ENCODE assay signal across 1 cellular context in genomic region chr2:191869178-191869577, GRCh38.
TF ChIP-seq lines count a peak whose summit lies in the region.

No MANE protein-coding gene starts in this region.

TF ChIP-seq in HepG2, 621 proteins besides CTCF, POLR2A, EP300 and RAD21 (continued from another document and continues in another):
- TF ChIP-seq TFDP1 (CRISPR knock-in tag; IDR thresholded peaks at IDR 0.05; ENCODE audit: borderline replicate concordance), result no peak
- no peak for TF ChIP-seq ZNF883 (CRISPR knock-in tag; IDR thresholded peaks at IDR 0.05; ENCODE audit: not compliant biosample characterization)
- TF ChIP-seq SOX13 (IDR thresholded peaks at IDR 0.05), result no peak; the same call in 1 of the 2 replicates
- TF ChIP-seq SOX13 (CRISPR knock-in tag; conservative IDR thresholded peaks at IDR 0.05 in 1 of 2, IDR thresholded peaks at IDR 0.05 in 1 of 2), result peak in 1 of 2 experiments; percentile 57; a peak in 1 of 4 replicates
- TF ChIP-seq NR3C1 (CRISPR knock-in tag; IDR thresholded peaks at IDR 0.05), result no peak
- TF ChIP-seq ARNT2 (CRISPR knock-in tag; IDR thresholded peaks at IDR 0.05; ENCODE audit: low read depth), result no peak
- no peak for TF ChIP-seq RBFOX2 (IDR thresholded peaks at IDR 0.05; ENCODE audit: low read depth, low read length)
- TF ChIP-seq CEBPB (IDR thresholded peaks at IDR 0.05; ENCODE audit: borderline replicate concordance, low read depth, low read length), result no peak
- no peak for TF ChIP-seq CBX2 (IDR thresholded peaks at IDR 0.05; ENCODE audit: low read depth, low read length)
- TF ChIP-seq CBX2 (CRISPR knock-in tag; IDR thresholded peaks at IDR 0.05; ENCODE audit: low read depth), result no peak
- no peak for TF ChIP-seq ZNF550 (CRISPR knock-in tag; IDR thresholded peaks at IDR 0.05; ENCODE audit: borderline replicate concordance)
- no peak for TF ChIP-seq GMEB1 (CRISPR knock-in tag; IDR thresholded peaks at IDR 0.05; ENCODE audit: borderline replicate concordance)
- TF ChIP-seq FOXK1 (CRISPR knock-in tag; IDR thresholded peaks at IDR 0.05; ENCODE audit: borderline replicate concordance, low read depth), result peak; percentile 90; the same call in 1 of the 2 replicates
- no peak for TF ChIP-seq ATRX (CRISPR knock-in tag; IDR thresholded peaks at IDR 0.05; ENCODE audit: borderline replicate concordance)
- no peak for TF ChIP-seq ZNF503 (CRISPR knock-in tag; IDR thresholded peaks at IDR 0.05)
- TF ChIP-seq ZNF512B (CRISPR knock-in tag; IDR thresholded peaks at IDR 0.05; ENCODE audit: borderline replicate concordance), result no peak
- TF ChIP-seq ZNF101 (CRISPR knock-in tag; IDR thresholded peaks at IDR 0.05; ENCODE audit: borderline replicate concordance, low read depth), result no peak
- TF ChIP-seq ZGPAT (CRISPR knock-in tag; IDR thresholded peaks at IDR 0.05), result no peak
- no peak for TF ChIP-seq TEF (CRISPR knock-in tag; IDR thresholded peaks at IDR 0.05)
- TF ChIP-seq HMGXB4 (CRISPR knock-in tag; IDR thresholded peaks at IDR 0.05; ENCODE audit: borderline replicate concordance in 1 of 2, low read depth in 1 of 2), result peak in 1 of 2 experiments; percentile 85; a peak in 1 of 4 replicates
- no peak for TF ChIP-seq ZNF232 (CRISPR knock-in tag; IDR thresholded peaks at IDR 0.05; ENCODE audit: borderline replicate concordance)
- no peak for TF ChIP-seq ZNF296 (CRISPR knock-in tag; conservative IDR thresholded peaks at IDR 0.05)
- TF ChIP-seq GATAD1 (CRISPR knock-in tag; IDR thresholded peaks at IDR 0.05), result peak; percentile 67
- TF ChIP-seq ZBTB8A (CRISPR knock-in tag; IDR thresholded peaks at IDR 0.05; ENCODE audit: borderline replicate concordance, low read depth), result no peak
- no peak for TF ChIP-seq ZNF780A (CRISPR knock-in tag; IDR thresholded peaks at IDR 0.05)
- TF ChIP-seq KIAA2018 (CRISPR knock-in tag; IDR thresholded peaks at IDR 0.05; ENCODE audit: borderline replicate concordance), result no peak
- no peak for TF ChIP-seq ARNT (IDR thresholded peaks at IDR 0.05)
- TF ChIP-seq SMYD3 (CRISPR knock-in tag; IDR thresholded peaks at IDR 0.05), result no peak
- no peak for TF ChIP-seq RFXAP (CRISPR knock-in tag; IDR thresholded peaks at IDR 0.05; ENCODE audit: borderline replicate concordance)
- no peak for TF ChIP-seq SCMH1 (CRISPR knock-in tag; IDR thresholded peaks at IDR 0.05; ENCODE audit: borderline replicate concordance)
- no peak for TF ChIP-seq RFXANK (CRISPR knock-in tag; IDR thresholded peaks at IDR 0.05)
- peak; percentile 71; the same call in 1 of the 2 replicates for TF ChIP-seq MED1 (CRISPR knock-in tag; IDR thresholded peaks at IDR 0.05)
- no peak for TF ChIP-seq NFATC3 (CRISPR knock-in tag; IDR thresholded peaks at IDR 0.05)
- TF ChIP-seq PLRG1 (conservative IDR thresholded peaks at IDR 0.05), result no peak
- no peak for TF ChIP-seq ZKSCAN1 (IDR thresholded peaks at IDR 0.05; ENCODE audit: low read length)
- TF ChIP-seq MATR3 (CRISPR knock-in tag; IDR thresholded peaks at IDR 0.05), result no peak
- no peak for TF ChIP-seq ZNF577 (CRISPR knock-in tag; IDR thresholded peaks at IDR 0.05; ENCODE audit: borderline replicate concordance, low read depth)
- TF ChIP-seq PCBP1 (IDR thresholded peaks at IDR 0.05; ENCODE audit: borderline replicate concordance, low read depth, low read length), result no peak
- no peak for TF ChIP-seq ZFP36L2 (CRISPR knock-in tag; IDR thresholded peaks at IDR 0.05)
- TF ChIP-seq ZBTB42 (CRISPR knock-in tag; IDR thresholded peaks at IDR 0.05), result no peak
- TF ChIP-seq ZNF34 (CRISPR knock-in tag; IDR thresholded peaks at IDR 0.05; ENCODE audit: borderline replicate concordance), result no peak
- no peak for TF ChIP-seq ZNF891 (CRISPR knock-in tag; IDR thresholded peaks at IDR 0.05)
- no peak for TF ChIP-seq ZNF589 (CRISPR knock-in tag; conservative IDR thresholded peaks at IDR 0.05)
